Comparison of ENCODE assay signal across 1 cellular context in the genomic region with DNA sequence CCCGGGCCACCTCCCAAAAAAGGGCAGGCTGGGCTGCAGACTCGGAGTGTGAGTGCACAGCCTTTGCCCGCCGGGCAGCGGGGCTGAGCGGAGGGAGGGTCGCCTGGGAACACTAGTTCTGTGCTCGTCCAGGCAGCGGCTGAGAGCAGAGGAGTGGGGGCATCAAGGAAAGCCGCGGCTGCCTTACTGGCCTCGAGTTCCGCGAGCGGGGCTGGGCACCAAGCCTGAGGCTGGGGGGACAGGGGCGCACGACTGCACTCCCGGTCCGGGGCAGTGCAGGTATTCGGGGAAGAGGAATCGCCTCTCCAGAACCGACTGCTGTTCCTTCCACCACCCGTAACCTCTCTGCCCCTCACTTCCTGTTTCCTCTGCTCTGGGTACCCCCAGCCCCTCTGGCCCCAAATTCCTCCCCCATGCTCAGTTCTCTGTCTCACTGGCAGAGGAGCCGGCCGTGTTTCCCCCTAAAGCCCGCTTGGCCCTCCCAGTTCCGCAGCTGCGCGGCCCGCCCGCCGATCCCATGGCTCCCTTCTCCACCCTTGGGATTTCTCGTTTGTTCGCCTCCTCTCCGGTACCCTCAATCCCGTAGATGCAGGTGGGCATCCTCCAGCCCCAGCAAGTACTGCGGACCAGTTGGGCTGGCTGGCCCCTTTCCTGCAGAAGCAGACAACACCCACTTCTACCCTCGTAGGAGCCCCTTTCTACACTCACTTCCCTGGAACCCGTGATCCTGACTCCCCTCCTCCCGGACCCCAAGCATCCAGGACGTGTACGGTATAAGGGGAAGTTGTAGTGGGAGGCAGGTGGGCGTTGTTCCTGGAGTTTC.
A peak's percentile ranks its signal among the peaks of the same experiment; 100 is the strongest.
TF ChIP-seq lines count a peak whose summit lies in the region.

No MANE protein-coding gene starts in this region.

TF ChIP-seq in HepG2, 621 proteins besides CTCF, POLR2A, EP300 and RAD21 (continued from another document):
- TF ChIP-seq, protein P1, sequence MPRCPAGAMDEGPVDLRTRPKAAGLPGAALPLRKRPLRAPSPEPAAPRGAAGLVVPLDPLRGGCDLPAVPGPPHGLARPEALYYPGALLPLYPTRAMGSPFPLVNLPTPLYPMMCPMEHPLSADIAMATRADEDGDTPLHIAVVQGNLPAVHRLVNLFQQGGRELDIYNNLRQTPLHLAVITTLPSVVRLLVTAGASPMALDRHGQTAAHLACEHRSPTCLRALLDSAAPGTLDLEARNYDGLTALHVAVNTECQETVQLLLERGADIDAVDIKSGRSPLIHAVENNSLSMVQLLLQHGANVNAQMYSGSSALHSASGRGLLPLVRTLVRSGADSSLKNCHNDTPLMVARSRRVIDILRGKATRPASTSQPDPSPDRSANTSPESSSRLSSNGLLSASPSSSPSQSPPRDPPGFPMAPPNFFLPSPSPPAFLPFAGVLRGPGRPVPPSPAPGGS (CRISPR knock-in tag; IDR thresholded peaks at IDR 0.05) = peak; percentile 84; the same call in 1 of the 2 replicates
- TF ChIP-seq, protein P2, sequence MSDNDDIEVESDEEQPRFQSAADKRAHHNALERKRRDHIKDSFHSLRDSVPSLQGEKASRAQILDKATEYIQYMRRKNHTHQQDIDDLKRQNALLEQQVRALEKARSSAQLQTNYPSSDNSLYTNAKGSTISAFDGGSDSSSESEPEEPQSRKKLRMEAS (IDR thresholded peaks at IDR 0.05) = 0 out of 2 replicates have a peak, but pooled peaks have one; percentile 18
- peak; percentile 51; the same call in 1 of the 2 replicates for TF ChIP-seq ZNF547 (CRISPR knock-in tag; IDR thresholded peaks at IDR 0.05)
- TF ChIP-seq CEBPG (CRISPR knock-in tag; IDR thresholded peaks at IDR 0.05) = no peak
- TF ChIP-seq ZFP91 (CRISPR knock-in tag; IDR thresholded peaks at IDR 0.05; ENCODE audit: borderline replicate concordance) = peak; percentile 63; the same call in 1 of the 2 replicates
- TF ChIP-seq ZNF205 (CRISPR knock-in tag; IDR thresholded peaks at IDR 0.05) = 0 out of 2 replicates have a peak, but pooled peaks have one; percentile 19
- TF ChIP-seq RBFOX2 (IDR thresholded peaks at IDR 0.05; ENCODE audit: low read depth, low read length) = peak; percentile 68
- TF ChIP-seq TGIF2 (CRISPR knock-in tag; IDR thresholded peaks at IDR 0.05) = no peak
- peak; percentile 66; the same call in 1 of the 2 replicates for TF ChIP-seq ZNF800 (CRISPR knock-in tag; IDR thresholded peaks at IDR 0.05)
- TF ChIP-seq, protein P3, sequence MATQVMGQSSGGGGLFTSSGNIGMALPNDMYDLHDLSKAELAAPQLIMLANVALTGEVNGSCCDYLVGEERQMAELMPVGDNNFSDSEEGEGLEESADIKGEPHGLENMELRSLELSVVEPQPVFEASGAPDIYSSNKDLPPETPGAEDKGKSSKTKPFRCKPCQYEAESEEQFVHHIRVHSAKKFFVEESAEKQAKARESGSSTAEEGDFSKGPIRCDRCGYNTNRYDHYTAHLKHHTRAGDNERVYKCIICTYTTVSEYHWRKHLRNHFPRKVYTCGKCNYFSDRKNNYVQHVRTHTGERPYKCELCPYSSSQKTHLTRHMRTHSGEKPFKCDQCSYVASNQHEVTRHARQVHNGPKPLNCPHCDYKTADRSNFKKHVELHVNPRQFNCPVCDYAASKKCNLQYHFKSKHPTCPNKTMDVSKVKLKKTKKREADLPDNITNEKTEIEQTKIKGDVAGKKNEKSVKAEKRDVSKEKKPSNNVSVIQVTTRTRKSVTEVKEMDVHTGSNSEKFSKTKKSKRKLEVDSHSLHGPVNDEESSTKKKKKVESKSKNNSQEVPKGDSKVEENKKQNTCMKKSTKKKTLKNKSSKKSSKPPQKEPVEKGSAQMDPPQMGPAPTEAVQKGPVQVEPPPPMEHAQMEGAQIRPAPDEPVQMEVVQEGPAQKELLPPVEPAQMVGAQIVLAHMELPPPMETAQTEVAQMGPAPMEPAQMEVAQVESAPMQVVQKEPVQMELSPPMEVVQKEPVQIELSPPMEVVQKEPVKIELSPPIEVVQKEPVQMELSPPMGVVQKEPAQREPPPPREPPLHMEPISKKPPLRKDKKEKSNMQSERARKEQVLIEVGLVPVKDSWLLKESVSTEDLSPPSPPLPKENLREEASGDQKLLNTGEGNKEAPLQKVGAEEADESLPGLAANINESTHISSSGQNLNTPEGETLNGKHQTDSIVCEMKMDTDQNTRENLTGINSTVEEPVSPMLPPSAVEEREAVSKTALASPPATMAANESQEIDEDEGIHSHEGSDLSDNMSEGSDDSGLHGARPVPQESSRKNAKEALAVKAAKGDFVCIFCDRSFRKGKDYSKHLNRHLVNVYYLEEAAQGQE (IDR thresholded peaks at IDR 0.05; ENCODE audit: borderline replicate concordance in 1 of 2, low read depth in 1 of 2, low read length in 2 of 2) = no peak
- TF ChIP-seq, protein P4, sequence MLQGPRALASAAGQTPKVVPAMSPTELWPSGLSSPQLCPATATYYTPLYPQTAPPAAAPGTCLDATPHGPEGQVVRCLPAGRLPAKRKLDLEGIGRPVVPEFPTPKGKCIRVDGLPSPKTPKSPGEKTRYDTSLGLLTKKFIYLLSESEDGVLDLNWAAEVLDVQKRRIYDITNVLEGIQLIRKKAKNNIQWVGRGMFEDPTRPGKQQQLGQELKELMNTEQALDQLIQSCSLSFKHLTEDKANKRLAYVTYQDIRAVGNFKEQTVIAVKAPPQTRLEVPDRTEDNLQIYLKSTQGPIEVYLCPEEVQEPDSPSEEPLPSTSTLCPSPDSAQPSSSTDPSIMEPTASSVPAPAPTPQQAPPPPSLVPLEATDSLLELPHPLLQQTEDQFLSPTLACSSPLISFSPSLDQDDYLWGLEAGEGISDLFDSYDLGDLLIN (CRISPR knock-in tag; IDR thresholded peaks at IDR 0.05; ENCODE audit: borderline replicate concordance) = 0 out of 2 replicates have a peak, but pooled peaks have one; percentile 40
- TF ChIP-seq NR2F1 (CRISPR knock-in tag; IDR thresholded peaks at IDR 0.05) = no peak
- TF ChIP-seq ZNF687 (CRISPR knock-in tag; IDR thresholded peaks at IDR 0.05) = peak; percentile 54
- 0 out of 2 replicates have a peak, but pooled peaks have one; percentile 36 for TF ChIP-seq NFATC3 (CRISPR knock-in tag; IDR thresholded peaks at IDR 0.05)
- no peak for TF ChIP-seq CCAR2 (optimal IDR thresholded peaks at IDR 0.05; ENCODE audit: low read depth, low read length)
- TF ChIP-seq GABPA (IDR thresholded peaks at IDR 0.05; ENCODE audit: low read depth, low read length) = no peak
- TF ChIP-seq GABPA (CRISPR knock-in tag; IDR thresholded peaks at IDR 0.05; ENCODE audit: low read depth) = 0 out of 2 replicates have a peak, but pooled peaks have one; percentile 11
- TF ChIP-seq EZH2 (conservative IDR thresholded peaks at IDR 0.05; ENCODE audit: low read depth, low read length) = 0 out of 2 replicates have a peak, but pooled peaks have one; percentile 32
- TF ChIP-seq, protein P5, sequence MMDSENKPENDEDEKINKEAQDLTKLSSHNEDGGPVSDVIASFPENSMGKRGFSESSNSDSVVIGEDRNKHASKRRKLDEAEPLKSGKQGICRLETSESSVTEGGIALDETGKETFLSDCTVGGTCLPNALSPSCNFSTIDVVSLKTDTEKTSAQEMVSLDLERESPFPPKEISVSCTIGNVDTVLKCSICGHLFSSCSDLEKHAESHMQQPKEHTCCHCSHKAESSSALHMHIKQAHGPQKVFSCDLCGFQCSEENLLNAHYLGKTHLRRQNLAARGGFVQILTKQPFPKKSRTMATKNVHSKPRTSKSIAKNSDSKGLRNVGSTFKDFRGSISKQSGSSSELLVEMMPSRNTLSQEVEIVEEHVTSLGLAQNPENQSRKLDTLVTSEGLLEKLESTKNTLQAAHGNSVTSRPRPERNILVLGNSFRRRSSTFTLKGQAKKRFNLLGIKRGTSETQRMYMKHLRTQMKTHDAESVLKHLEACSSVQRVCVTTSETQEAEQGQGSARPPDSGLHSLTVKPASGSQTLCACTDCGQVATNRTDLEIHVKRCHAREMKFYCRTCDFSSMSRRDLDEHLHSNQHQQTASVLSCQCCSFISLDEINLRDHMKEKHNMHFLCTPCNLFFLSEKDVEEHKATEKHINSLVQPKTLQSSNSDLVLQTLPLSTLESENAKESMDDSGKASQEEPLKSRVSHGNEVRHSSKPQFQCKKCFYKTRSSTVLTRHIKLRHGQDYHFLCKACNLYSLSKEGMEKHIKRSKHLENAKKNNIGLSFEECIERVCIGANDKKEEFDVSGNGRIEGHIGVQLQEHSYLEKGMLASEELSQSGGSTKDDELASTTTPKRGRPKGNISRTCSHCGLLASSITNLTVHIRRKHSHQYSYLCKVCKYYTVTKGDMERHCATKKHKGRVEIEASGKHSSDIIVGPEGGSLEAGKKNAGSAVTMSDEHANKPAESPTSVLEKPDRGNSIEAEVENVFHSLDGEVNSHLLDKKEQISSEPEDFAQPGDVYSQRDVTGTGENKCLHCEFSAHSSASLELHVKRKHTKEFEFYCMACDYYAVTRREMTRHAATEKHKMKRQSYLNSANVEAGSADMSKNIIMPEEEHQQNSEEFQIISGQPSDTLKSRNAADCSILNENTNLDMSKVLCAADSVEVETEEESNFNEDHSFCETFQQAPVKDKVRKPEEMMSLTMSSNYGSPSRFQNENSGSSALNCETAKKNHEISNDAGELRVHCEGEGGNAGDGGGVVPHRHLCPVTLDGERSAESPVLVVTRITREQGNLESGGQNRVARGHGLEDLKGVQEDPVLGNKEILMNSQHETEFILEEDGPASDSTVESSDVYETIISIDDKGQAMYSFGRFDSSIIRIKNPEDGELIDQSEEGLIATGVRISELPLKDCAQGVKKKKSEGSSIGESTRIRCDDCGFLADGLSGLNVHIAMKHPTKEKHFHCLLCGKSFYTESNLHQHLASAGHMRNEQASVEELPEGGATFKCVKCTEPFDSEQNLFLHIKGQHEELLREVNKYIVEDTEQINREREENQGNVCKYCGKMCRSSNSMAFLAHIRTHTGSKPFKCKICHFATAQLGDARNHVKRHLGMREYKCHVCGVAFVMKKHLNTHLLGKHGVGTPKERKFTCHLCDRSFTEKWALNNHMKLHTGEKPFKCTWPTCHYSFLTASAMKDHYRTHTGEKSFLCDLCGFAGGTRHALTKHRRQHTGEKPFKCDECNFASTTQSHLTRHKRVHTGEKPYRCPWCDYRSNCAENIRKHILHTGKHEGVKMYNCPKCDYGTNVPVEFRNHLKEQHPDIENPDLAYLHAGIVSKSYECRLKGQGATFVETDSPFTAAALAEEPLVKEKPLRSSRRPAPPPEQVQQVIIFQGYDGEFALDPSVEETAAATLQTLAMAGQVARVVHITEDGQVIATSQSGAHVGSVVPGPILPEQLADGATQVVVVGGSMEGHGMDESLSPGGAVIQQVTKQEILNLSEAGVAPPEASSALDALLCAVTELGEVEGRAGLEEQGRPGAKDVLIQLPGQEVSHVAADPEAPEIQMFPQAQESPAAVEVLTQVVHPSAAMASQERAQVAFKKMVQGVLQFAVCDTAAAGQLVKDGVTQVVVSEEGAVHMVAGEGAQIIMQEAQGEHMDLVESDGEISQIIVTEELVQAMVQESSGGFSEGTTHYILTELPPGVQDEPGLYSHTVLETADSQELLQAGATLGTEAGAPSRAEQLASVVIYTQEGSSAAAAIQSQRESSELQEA (CRISPR knock-in tag; IDR thresholded peaks at IDR 0.05; ENCODE audit: not compliant biosample characterization) = peak; percentile 84
- peak; percentile 68; the same call in 1 of the 2 replicates for TF ChIP-seq RFXAP (CRISPR knock-in tag; IDR thresholded peaks at IDR 0.05; ENCODE audit: borderline replicate concordance)
- TF ChIP-seq NFRKB (IDR thresholded peaks at IDR 0.05) = no peak
- TF ChIP-seq REPIN1 (CRISPR knock-in tag; IDR thresholded peaks at IDR 0.05; ENCODE audit: borderline replicate concordance, low read depth) = 0 out of 2 replicates have a peak, but pooled peaks have one; percentile 15
- no peak for TF ChIP-seq TEAD2 (CRISPR knock-in tag; IDR thresholded peaks at IDR 0.05)
